In the genomic region with DNA sequence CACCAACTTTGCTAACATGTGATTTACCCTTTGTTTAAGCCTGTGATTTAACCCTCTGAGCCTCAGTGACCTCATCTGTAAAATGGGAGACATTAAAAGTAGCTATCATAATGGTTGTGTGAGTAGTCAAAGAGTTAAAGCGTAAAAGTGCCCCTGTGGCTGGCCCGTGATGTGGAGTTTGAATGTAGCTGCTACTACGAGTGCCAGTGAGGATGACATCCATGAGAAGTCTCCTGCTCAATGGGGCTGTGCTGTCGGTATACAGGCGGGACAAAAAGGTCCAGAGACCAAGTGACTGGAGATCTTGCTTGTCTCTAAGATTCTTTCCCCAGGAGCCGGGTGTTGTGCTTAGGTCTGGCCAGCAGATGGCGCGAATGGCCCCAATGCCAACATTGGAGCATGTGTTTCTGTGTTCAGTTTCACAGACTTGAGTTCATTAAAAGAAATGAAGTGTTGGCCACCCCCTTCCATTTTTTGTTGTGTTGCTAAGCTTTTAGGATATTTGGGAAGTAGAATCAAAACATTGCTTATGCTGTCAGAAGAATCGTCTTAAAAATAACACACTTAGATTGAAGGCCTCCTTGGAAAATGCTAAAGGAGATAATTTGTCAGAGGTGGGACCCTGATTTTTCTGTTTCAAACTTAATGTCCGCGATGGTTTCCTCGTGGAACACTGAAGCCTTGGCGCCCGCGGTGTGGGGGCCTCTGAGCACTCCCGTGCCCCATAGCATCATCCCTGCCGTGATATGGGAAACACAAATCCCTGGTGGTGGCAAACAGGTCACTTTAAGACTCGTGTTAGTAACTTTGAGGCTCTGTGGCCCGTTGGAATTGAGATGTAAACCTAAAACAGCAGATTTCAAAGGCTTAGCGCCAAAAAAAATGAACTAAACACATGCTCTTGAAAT, we compare ENCODE assay signal across 8 cellular contexts. TPM values are rescaled to one million over a fixed set of nuclear protein-coding genes. Genes with fewer than 3 reads are reported as not detected.
DNase-seq lines count a peak whose midpoint lies in the region; ATAC-seq, FAIRE-seq and TF ChIP-seq lines count a peak whose summit lies in the region.

No MANE protein-coding gene starts in this region.

- H3K4me1 ChIP-seq in ascending aorta: no peaks in the 10 kb centered on the region

- FAIRE-seq in A204.1 (lab: Jason Lieb, UNC): peak; percentile 91
- FAIRE-seq in GM12891 (lab: Jason Lieb, UNC): peak; percentile 85

- intact Hi-C loops in ascending aorta (cut with DNase I): loop anchor here (1.0 to 10.0 kb wide), 4 partner anchors 33 to 833 kb away; no protein-coding TSS in a partner anchor

- H3K27me3 ChIP-seq in ascending aorta: no peaks in the 10 kb centered on the region

- ATAC-seq in GM19397 (IDR thresholded peaks at IDR 0.05; ENCODE audit: unreplicated experiment): no peak

- peak; percentile 91 to 95 (median 94) for TF ChIP-seq CTCF in ascending aorta (IDR thresholded peaks at IDR 0.05)

- peaks cover 18 to 34% of the 10 kb centered on the region in 2 donors for H3K36me3 ChIP-seq in ascending aorta

- no peak overlapping the region for H3K4me3 ChIP-seq in ascending aorta
- no peak overlapping the region for H3K4me3 ChIP-seq in skeletal muscle cell (ENCODE audit: low read depth, low read length)

- TF ChIP-seq POLR2A in GM12891 (IDR thresholded peaks at IDR 0.05; ENCODE audit: low read depth, low read length): no peak

- no peak overlapping the region for H3K27ac ChIP-seq in ascending aorta

- no peaks in the 10 kb centered on the region for H3K9me3 ChIP-seq in ascending aorta

- no peak for DNase-seq in GM12891 (ENCODE audit: insufficient read length, low spot score)
- DNase-seq in NCI-H1092 (lab: John Stamatoyannopoulos, UW): peak; percentile 58
- DNase-seq in T1000 (lab: John Stamatoyannopoulos, UW): peak; percentile 74
- DNase-seq in ascending aorta (ENCODE audit: low spot score in 2 of 2): peak in 1 of 2 donors; percentile 92
- DNase-seq in hepatic stellate cell (ENCODE audit: low spot score): peak; percentile 86
- DNase-seq in skeletal muscle cell (ENCODE audit: low read depth): peak; percentile 18

TF ChIP-seq in GM12891, 5 proteins besides CTCF, POLR2A, EP300 and RAD21:
- TF ChIP-seq POU2F2 (IDR thresholded peaks at IDR 0.05; ENCODE audit: low read depth, low read length) (no peak), PAX5 (IDR thresholded peaks at IDR 0.05; ENCODE audit: insufficient read depth, low read length, severe bottlenecking) (no peak), SPI1 (IDR thresholded peaks at IDR 0.05; ENCODE audit: low read depth, low read length) (no peak), TAF1 (IDR thresholded peaks at IDR 0.05; ENCODE audit: low read depth, low read length) (no peak), POLR2AphosphoS5 (IDR thresholded peaks at IDR 0.05; ENCODE audit: low read depth, low read length) (no peak)

RNA-seq across cellular contexts. Expression of a gene that starts 9.3 kb away (rescaled TPM):
- 82.1 TPM for polyA plus RNA-seq in GM12891 (2012; ENCODE audit: low read depth, missing spikeins)
- 24.6 TPM for total RNA-seq in ascending aorta

RNA-seq across cellular contexts. Expression of a gene that starts 30.8 kb away (rescaled TPM):
- polyA plus RNA-seq in GM12891 (2012; ENCODE audit: low read depth, missing spikeins): 29.3 TPM
- total RNA-seq in ascending aorta: 9.5 TPM

RNA-seq across cellular contexts. Expression of a gene that starts 52.2 kb away (rescaled TPM):
- polyA plus RNA-seq in GM12891 (2012; ENCODE audit: low read depth, missing spikeins): not detected
- not detected for total RNA-seq in ascending aorta
